34 cellular contexts compared by ENCODE assay signal in the genomic region with DNA sequence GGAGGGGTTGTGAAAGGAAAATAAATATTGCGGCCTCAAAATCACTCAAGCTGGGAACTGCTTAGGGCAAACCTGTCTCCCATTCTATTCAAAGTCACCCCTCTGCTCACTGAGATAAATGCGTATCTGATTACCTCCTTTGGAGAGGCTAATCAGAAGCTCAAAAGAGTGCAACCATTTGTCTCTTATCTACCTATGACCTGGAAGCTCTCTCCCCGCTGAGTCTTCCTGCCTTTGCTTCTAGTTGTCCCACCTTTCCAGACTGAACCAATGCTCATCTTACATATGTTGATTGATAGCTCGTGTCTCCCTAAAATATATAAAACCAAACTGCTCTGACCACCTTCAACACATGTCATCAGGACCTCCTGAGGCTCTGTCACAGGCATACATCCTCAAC.
"Had no signal": no experiment of that assay in that cellular context is flagged by ENCODE, and none has a peak within 500 bp of the region (broad histone marks: within the 10 kb centered on the region; RNA-seq: fewer than 3 reads in every experiment).

No MANE protein-coding gene starts in this region.

- H3K4me1 ChIP-seq: adrenal gland, body of pancreas, breast epithelium had no signal

- DNase-seq: activated B cell treated with CpG ODN at 0.5 μM for 24 hours; activated CD4-positive, alpha-beta memory T cell treated with anti-CD3 and anti-CD28 coated beads, Interleukin-2, amount 10 ng/mL, durations not matched to agents 7 days and 5 days; activated CD4-positive, alpha-beta T cell treated with anti-CD3 and anti-CD28 coated beads for 4 hours; activated CD4-positive, alpha-beta T cell treated with anti-CD3 and anti-CD28 coated beads, Interleukin-2, amount 10 ng/mL, durations not matched to agents 24 days and 14 days; activated CD4-positive, alpha-beta T cell treated with anti-CD3 and anti-CD28 coated beads, Interleukin-2, amount 50 U/mL, for 1 hour; activated CD4-positive, alpha-beta T cell treated with anti-CD3 and anti-CD28 coated beads, Interleukin-2, amount 50 U/mL, for 4 hours; activated CD4-positive, CD25-positive, alpha-beta regulatory T cell treated with anti-CD3 and anti-CD28 coated beads, Interleukin-2, amount 50 U/mL, for 72 hours; activated CD8-positive, alpha-beta memory T cell treated with anti-CD3 and anti-CD28 coated beads for 24 hours; activated CD8-positive, alpha-beta memory T cell treated with anti-CD3 and anti-CD28 coated beads, Interleukin-2, amount 10 ng/mL, durations not matched to agents 7 days and 5 days; activated CD8-positive, alpha-beta memory T cell treated with anti-CD3 and anti-CD28 coated beads, Interleukin-2, amount 50 U/mL, for 48 hours; activated CD8-positive, alpha-beta T cell treated with anti-CD3 and anti-CD28 coated beads, Interleukin-2, amount 10 ng/mL, durations not matched to agents 7 days and 5 days; activated effector memory CD4-positive, alpha-beta T cell treated with Interleukin-2 at 50 U/mL for 16 hours; activated gamma-delta T cell treated with Interleukin-2 at 50 U/mL for 16 hours; activated naive CD4-positive, alpha-beta T cell; activated naive CD4-positive, alpha-beta T cell treated with anti-CD3 and anti-CD28 coated beads for 36 hours; activated naive CD4-positive, alpha-beta T cell treated with anti-CD3 and anti-CD28 coated beads, Interleukin-2, amount 50 U/mL, for 16 hours; activated naive CD8-positive, alpha-beta T cell treated with anti-CD3 and anti-CD28 coated beads for 36 hours; activated T-cell treated with anti-CD3 and anti-CD28 coated beads, Interleukin-2, amount 50 U/mL, for 24 hours; activated T-cell treated with anti-CD3 and anti-CD28 coated beads, Interleukin-2, amount 50 U/mL, for 48 hours; adrenal gland; amniotic stem cell; aorta; body of pancreas; brain microvascular endothelial cell; central memory CD4-positive, alpha-beta T cell; T-helper 1 cell; T-helper 2 cell; T-helper 9 cell had no signal

- H3K27ac ChIP-seq: adrenal gland, body of pancreas, brain microvascular endothelial cell, breast epithelium, VCaP had no signal

- H3K4me1 Mint-ChIP-seq: activated B cell treated with CpG ODN at 0.5 μM for 24 hours; activated CD4-positive, alpha-beta memory T cell treated with anti-CD3 and anti-CD28 coated beads, Interleukin-2, amount 10 ng/mL, durations not matched to agents 7 days and 5 days; activated CD8-positive, alpha-beta memory T cell treated with anti-CD3 and anti-CD28 coated beads, Interleukin-2, amount 10 ng/mL, durations not matched to agents 7 days and 5 days; activated naive CD8-positive, alpha-beta T cell treated with anti-CD3 and anti-CD28 coated beads for 36 hours had no signal

- H3K9me3 ChIP-seq: adrenal gland, body of pancreas had no signal

- H3K4me3 Mint-ChIP-seq: activated B cell treated with CpG ODN at 0.5 μM for 24 hours; activated CD4-positive, alpha-beta memory T cell treated with anti-CD3 and anti-CD28 coated beads, Interleukin-2, amount 10 ng/mL, durations not matched to agents 7 days and 5 days; activated CD4-positive, alpha-beta T cell treated with anti-CD3 and anti-CD28 coated beads, Interleukin-2, amount 10 ng/mL, durations not matched to agents 24 days and 14 days; activated CD8-positive, alpha-beta memory T cell treated with anti-CD3 and anti-CD28 coated beads, Interleukin-2, amount 10 ng/mL, durations not matched to agents 7 days and 5 days; activated CD8-positive, alpha-beta T cell treated with anti-CD3 and anti-CD28 coated beads, Interleukin-2, amount 10 ng/mL, durations not matched to agents 7 days and 5 days; activated naive CD4-positive, alpha-beta T cell treated with anti-CD3 and anti-CD28 coated beads for 36 hours; activated naive CD8-positive, alpha-beta T cell treated with anti-CD3 and anti-CD28 coated beads for 36 hours; activated T-cell treated with anti-CD3 and anti-CD28 coated beads, Interleukin-2, amount 50 U/mL, for 24 hours; T-helper 1 cell treated with Interleukin-12 subunit alpha and Interleukin-12 subunit beta and Interleukin-4 antibody, amounts not matched to agents 30 μg/mL and 1 μg/mL, for 36 hours; T-helper 2 cell treated with Interferon-gamma antibody and Interleukin-4, amounts not matched to agents 5 μg/mL and 100 μg/mL, for 36 hours had no signal

- H3K36me3 Mint-ChIP-seq: activated CD8-positive, alpha-beta memory T cell treated with anti-CD3 and anti-CD28 coated beads, Interleukin-2, amount 10 ng/mL, durations not matched to agents 7 days and 5 days; activated naive CD8-positive, alpha-beta T cell treated with anti-CD3 and anti-CD28 coated beads for 36 hours had no signal

- H3K27me3 ChIP-seq: adrenal gland, body of pancreas, brain microvascular endothelial cell, breast epithelium had no signal

- H3K27ac Mint-ChIP-seq: activated B cell treated with CpG ODN at 0.5 μM for 24 hours; activated CD4-positive, alpha-beta memory T cell treated with anti-CD3 and anti-CD28 coated beads, Interleukin-2, amount 10 ng/mL, durations not matched to agents 7 days and 5 days; activated CD4-positive, alpha-beta T cell treated with anti-CD3 and anti-CD28 coated beads, Interleukin-2, amount 10 ng/mL, durations not matched to agents 24 days and 14 days; activated CD8-positive, alpha-beta memory T cell treated with anti-CD3 and anti-CD28 coated beads, Interleukin-2, amount 10 ng/mL, durations not matched to agents 7 days and 5 days; activated CD8-positive, alpha-beta T cell treated with anti-CD3 and anti-CD28 coated beads, Interleukin-2, amount 10 ng/mL, durations not matched to agents 7 days and 5 days; activated naive CD4-positive, alpha-beta T cell treated with anti-CD3 and anti-CD28 coated beads for 36 hours; activated naive CD4-positive, alpha-beta T cell treated with anti-CD3 and anti-CD28 coated beads, Interleukin-2, amount 50 U/mL, for 72 hours; activated naive CD8-positive, alpha-beta T cell treated with anti-CD3 and anti-CD28 coated beads for 36 hours; activated T-cell treated with anti-CD3 and anti-CD28 coated beads, Interleukin-2, amount 50 U/mL, for 24 hours; activated T-helper 2 cell treated with anti-CD3 and anti-CD28 coated beads, Interferon-gamma antibody, Interleukin-2, Interleukin-4, amounts not matched to agents 10 μg/mL and 5 μg/mL and 100 μg/mL, durations not matched to agents 14 hours and 24 hours and 36 hours; T-helper 1 cell treated with Interleukin-12 subunit alpha and Interleukin-12 subunit beta and Interleukin-4 antibody, amounts not matched to agents 30 μg/mL and 1 μg/mL, for 36 hours; T-helper 2 cell treated with Interferon-gamma antibody and Interleukin-4, amounts not matched to agents 5 μg/mL and 100 μg/mL, for 36 hours had no signal

- ATAC-seq: activated CD8-positive, alpha-beta memory T cell treated with anti-CD3 and anti-CD28 coated beads, Interleukin-2, amount 10 ng/mL, durations not matched to agents 7 days and 5 days; activated CD8-positive, alpha-beta T cell treated with anti-CD3 and anti-CD28 coated beads, Interleukin-2, amount 10 ng/mL, durations not matched to agents 7 days and 5 days; activated naive CD4-positive, alpha-beta T cell treated with anti-CD3 and anti-CD28 coated beads, Interleukin-2, amount 50 U/mL, for 72 hours; body of pancreas had no signal

- H3K36me3 ChIP-seq: adrenal gland, brain microvascular endothelial cell, breast epithelium had no signal

- H3K4me3 ChIP-seq: adrenal gland, body of pancreas, breast epithelium had no signal

- H3K27me3 Mint-ChIP-seq: activated B cell treated with CpG ODN at 0.5 μM for 24 hours had no signal

- H3K9me3 Mint-ChIP-seq: activated CD4-positive, alpha-beta memory T cell treated with anti-CD3 and anti-CD28 coated beads, Interleukin-2, amount 10 ng/mL, durations not matched to agents 7 days and 5 days; activated T-helper 2 cell treated with anti-CD3 and anti-CD28 coated beads, Interferon-gamma antibody, Interleukin-2, Interleukin-4, amounts not matched to agents 10 μg/mL and 5 μg/mL and 100 μg/mL, durations not matched to agents 14 hours and 24 hours and 36 hours; T-helper 1 cell treated with Interleukin-12 subunit alpha and Interleukin-12 subunit beta and Interleukin-4 antibody, amounts not matched to agents 30 μg/mL and 1 μg/mL, for 36 hours; T-helper 2 cell treated with Interferon-gamma antibody and Interleukin-4, amounts not matched to agents 5 μg/mL and 100 μg/mL, for 36 hours had no signal
